In genomic region chr17:32518856-32519768, GRCh38 we compare ENCODE assay signal across 8 cellular contexts. TPM values are rescaled to one million over a fixed set of nuclear protein-coding genes. Genes with fewer than 3 reads are reported as not detected.
DNase-seq lines count a peak whose midpoint lies in the region; ATAC-seq and TF ChIP-seq lines count a peak whose summit lies in the region.

No MANE protein-coding gene starts in this region.

- DNase-seq in G401 (ENCODE audit: low spot score) = peak; percentile 75
- peak; percentile 55 for DNase-seq in NCI-H1694 treated with DMSO at 0.1 percent for 48 hours (lab: John Stamatoyannopoulos, UW)
- peak; percentile 89 for DNase-seq in activated CD4-positive, alpha-beta T cell treated with anti-CD3 and anti-CD28 coated beads, Interleukin-2, amount 10 ng/mL, durations not matched to agents 24 days and 14 days
- peak in 4 of 10 donors; percentile 53 to 75 (median 72) for DNase-seq in dorsolateral prefrontal cortex
- DNase-seq in memory B cell (ENCODE audit: low spot score in 2 of 2) = no peak
- DNase-seq in stimulated activated naive B cell treated with anti-CD40 and anti-IgM and Interleukin-4, amounts not matched to agents 10 μg/mL and 1 μg/mL and 100 μg/mL, for 72 hours = no peak
- no peak for DNase-seq in mucosa of gallbladder (ENCODE audit: low spot score)

- H3K27me3 Mint-ChIP-seq in activated CD4-positive, alpha-beta T cell treated with anti-CD3 and anti-CD28 coated beads, Interleukin-2, amount 10 ng/mL, durations not matched to agents 24 days and 14 days = no peaks in the 10 kb centered on the region
- no peaks in the 10 kb centered on the region for H3K27me3 Mint-ChIP-seq in memory B cell
- H3K27me3 Mint-ChIP-seq in stimulated activated naive B cell treated with anti-CD40 and anti-IgM and Interleukin-4, amounts not matched to agents 10 μg/mL and 1 μg/mL and 100 μg/mL, for 72 hours = peaks cover 0 to 8% of the 10 kb centered on the region in 2 donors

- ATAC-seq in memory B cell (ENCODE audit: low read depth) (no peak), GM18498 (IDR thresholded peaks at IDR 0.05; ENCODE audit: unreplicated experiment) (no peak)
- no peak for ATAC-seq in stimulated activated naive B cell treated with anti-CD40 and anti-IgM and Interleukin-4, amounts not matched to agents 10 μg/mL and 1 μg/mL and 100 μg/mL, for 72 hours (replicated peaks)

- no peaks in the 10 kb centered on the region for H3K36me3 Mint-ChIP-seq in activated CD4-positive, alpha-beta T cell treated with anti-CD3 and anti-CD28 coated beads, Interleukin-2, amount 10 ng/mL, durations not matched to agents 24 days and 14 days (ENCODE audit: low read depth)
- H3K36me3 Mint-ChIP-seq in memory B cell = no peaks in the 10 kb centered on the region
- peaks cover 2 to 7% of the 10 kb centered on the region in 2 donors for H3K36me3 Mint-ChIP-seq in stimulated activated naive B cell treated with anti-CD40 and anti-IgM and Interleukin-4, amounts not matched to agents 10 μg/mL and 1 μg/mL and 100 μg/mL, for 72 hours

- peak overlapping the region; percentile 11 to 70 (median 52) for H3K4me3 ChIP-seq in dorsolateral prefrontal cortex

- in situ Hi-C loops in G401 (cut with HindIII; ENCODE audit: low sequenced_read_pairs) = no loop called here

- H3K27ac Mint-ChIP-seq in activated CD4-positive, alpha-beta T cell treated with anti-CD3 and anti-CD28 coated beads, Interleukin-2, amount 10 ng/mL, durations not matched to agents 24 days and 14 days = peak overlapping the region; percentile 91
- H3K27ac Mint-ChIP-seq in memory B cell = peak overlapping the region; percentile 92
- H3K27ac Mint-ChIP-seq in stimulated activated naive B cell treated with anti-CD40 and anti-IgM and Interleukin-4, amounts not matched to agents 10 μg/mL and 1 μg/mL and 100 μg/mL, for 72 hours = peak overlapping the region; percentile 81

- peaks cover 64% of the 10 kb centered on the region for H3K4me1 Mint-ChIP-seq in activated CD4-positive, alpha-beta T cell treated with anti-CD3 and anti-CD28 coated beads, Interleukin-2, amount 10 ng/mL, durations not matched to agents 24 days and 14 days
- H3K4me1 Mint-ChIP-seq in memory B cell = peaks cover 55% of the 10 kb centered on the region
- peaks cover 54 to 91% of the 10 kb centered on the region in 2 donors for H3K4me1 Mint-ChIP-seq in stimulated activated naive B cell treated with anti-CD40 and anti-IgM and Interleukin-4, amounts not matched to agents 10 μg/mL and 1 μg/mL and 100 μg/mL, for 72 hours

- intact Hi-C loops in activated CD4-positive, alpha-beta T cell treated with anti-CD3 and anti-CD28 coated beads, Interleukin-2, amount 10 ng/mL, durations not matched to agents 24 days and 14 days (cut with micrococcal nuclease) = no loop called here
- intact Hi-C loops in dorsolateral prefrontal cortex (cut with DNase I) = loop anchor here in 1 of 2 donors (2.0 kb wide), 1 partner anchor 28 kb away; no protein-coding TSS in a partner anchor

- H3K9me3 Mint-ChIP-seq in activated CD4-positive, alpha-beta T cell treated with anti-CD3 and anti-CD28 coated beads, Interleukin-2, amount 10 ng/mL, durations not matched to agents 24 days and 14 days = no peaks in the 10 kb centered on the region
- H3K9me3 Mint-ChIP-seq in memory B cell = no peaks in the 10 kb centered on the region
- no peaks in the 10 kb centered on the region for H3K9me3 Mint-ChIP-seq in stimulated activated naive B cell treated with anti-CD40 and anti-IgM and Interleukin-4, amounts not matched to agents 10 μg/mL and 1 μg/mL and 100 μg/mL, for 72 hours

- no peaks in the 10 kb centered on the region for H3K27me3 ChIP-seq in dorsolateral prefrontal cortex

- H3K27ac ChIP-seq in dorsolateral prefrontal cortex = peak overlapping the region in 58 of 59 donors; percentile 10 to 93 (median 83)

- no peak for TF ChIP-seq CTCF in dorsolateral prefrontal cortex (IDR thresholded peaks at IDR 0.05 in 54 of 56, conservative IDR thresholded peaks at IDR 0.05 in 2 of 56; ENCODE audit: low read depth in 1 of 56, partially characterized antibody in 56 of 56)

- peak overlapping the region; percentile 80 for H3K4me3 Mint-ChIP-seq in activated CD4-positive, alpha-beta T cell treated with anti-CD3 and anti-CD28 coated beads, Interleukin-2, amount 10 ng/mL, durations not matched to agents 24 days and 14 days
- H3K4me3 Mint-ChIP-seq in memory B cell = peak overlapping the region; percentile 79
- peak overlapping the region; percentile 78 to 83 for H3K4me3 Mint-ChIP-seq in stimulated activated naive B cell treated with anti-CD40 and anti-IgM and Interleukin-4, amounts not matched to agents 10 μg/mL and 1 μg/mL and 100 μg/mL, for 72 hours

RNA-seq across cellular contexts. Expression of gene CDK5R1, which starts 32.3 kb away (rescaled TPM):
- 1.2 and 3.3 TPM in 2 replicates for total RNA-seq in G401 (2014; rRNA removed; shearing (Covaris generic))
- total RNA-seq in activated CD4-positive, alpha-beta T cell treated with anti-CD3 and anti-CD28 coated beads, Interleukin-2, amount 10 ng/mL, durations not matched to agents 24 days and 14 days = 7.2 and 8.2 TPM in 2 replicates
- 100 to 1,000 TPM in 114 of 120 experiments, 10 to 100 TPM in 6; 52.9 to 209 (median 145) TPM for total RNA-seq in dorsolateral prefrontal cortex
- 2.0 TPM for total RNA-seq in mucosa of gallbladder

Comparison
In these comparisons a context has a peak if more than half of its experiments do, and no peak if none do; other contexts are left out.
1. DNase-seq: peak in G401 (single experiment), NCI-H1694 treated with DMSO at 0.1 percent for 48 hours (single experiment) and activated CD4-positive, alpha-beta T cell treated with anti-CD3 and anti-CD28 coated beads, Interleukin-2, amount 10 ng/mL, durations not matched to agents 24 days and 14 days (single experiment); none in memory B cell (0 of 2), stimulated activated naive B cell treated with anti-CD40 and anti-IgM and Interleukin-4, amounts not matched to agents 10 μg/mL and 1 μg/mL and 100 μg/mL, for 72 hours (single experiment) and mucosa of gallbladder (single experiment).
2. Peak in every context shown above with its lines, with median percentiles within 50 percentile points of each other: H3K27ac Mint-ChIP-seq and H3K4me3 Mint-ChIP-seq.